In the genomic region with DNA sequence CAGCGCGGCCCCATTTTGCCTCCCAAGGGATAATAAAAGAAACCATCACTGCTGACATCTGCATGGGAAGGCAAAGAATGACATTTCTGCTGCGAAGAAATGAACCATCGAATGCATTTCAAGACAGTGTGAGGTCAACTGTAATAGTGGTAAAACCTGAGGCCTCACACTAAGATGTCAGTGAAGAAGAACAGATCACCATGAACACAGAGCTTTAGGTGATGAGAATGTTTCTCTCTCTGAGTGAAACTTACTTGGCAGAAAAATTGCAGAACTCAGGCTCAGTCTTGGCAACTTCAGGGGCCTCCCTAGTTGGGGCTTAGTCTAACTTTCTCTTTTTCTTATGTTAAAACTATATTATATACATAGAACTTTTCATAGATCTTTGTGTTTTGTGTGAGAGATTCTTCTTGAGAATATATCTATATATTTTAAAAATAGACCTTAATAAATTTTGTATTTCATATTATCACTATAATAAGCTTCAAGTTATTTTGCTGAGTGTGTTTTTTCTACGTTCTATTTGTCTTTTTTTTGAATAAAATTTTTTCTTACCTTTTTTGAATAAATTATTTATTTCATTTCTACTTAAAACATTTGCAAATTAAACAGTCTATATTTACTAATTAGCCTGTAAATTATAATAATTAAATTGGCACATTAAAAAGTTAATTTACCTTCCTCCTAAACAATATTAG, we compare ENCODE assay signal across 2 cellular contexts.
TF ChIP-seq lines count a peak whose summit lies in the region.

No MANE protein-coding gene starts in this region.

TF ChIP-seq in SK-N-SH treated with all-trans-retinoic acid at 6 μM for 48 hours, 23 proteins besides CTCF, POLR2A, EP300 and RAD21 (continued from another document):
- TF ChIP-seq, protein P1, sequence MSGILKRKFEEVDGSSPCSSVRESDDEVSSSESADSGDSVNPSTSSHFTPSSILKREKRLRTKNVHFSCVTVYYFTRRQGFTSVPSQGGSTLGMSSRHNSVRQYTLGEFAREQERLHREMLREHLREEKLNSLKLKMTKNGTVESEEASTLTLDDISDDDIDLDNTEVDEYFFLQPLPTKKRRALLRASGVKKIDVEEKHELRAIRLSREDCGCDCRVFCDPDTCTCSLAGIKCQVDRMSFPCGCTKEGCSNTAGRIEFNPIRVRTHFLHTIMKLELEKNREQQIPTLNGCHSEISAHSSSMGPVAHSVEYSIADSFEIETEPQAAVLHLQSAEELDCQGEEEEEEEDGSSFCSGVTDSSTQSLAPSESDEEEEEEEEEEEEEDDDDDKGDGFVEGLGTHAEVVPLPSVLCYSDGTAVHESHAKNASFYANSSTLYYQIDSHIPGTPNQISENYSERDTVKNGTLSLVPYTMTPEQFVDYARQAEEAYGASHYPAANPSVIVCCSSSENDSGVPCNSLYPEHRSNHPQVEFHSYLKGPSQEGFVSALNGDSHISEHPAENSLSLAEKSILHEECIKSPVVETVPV (CRISPR knock-in tag; IDR thresholded peaks at IDR 0.05) = no peak
- TF ChIP-seq GLIS3 (CRISPR knock-in tag; IDR thresholded peaks at IDR 0.05) = no peak
- TF ChIP-seq RARB (CRISPR knock-in tag; IDR thresholded peaks at IDR 0.05) = no peak
- TF ChIP-seq ZNF70 (CRISPR knock-in tag; IDR thresholded peaks at IDR 0.05) = no peak
- TF ChIP-seq ZFP3 (CRISPR knock-in tag; IDR thresholded peaks at IDR 0.05) = no peak
- no peak for TF ChIP-seq ESRRG (CRISPR knock-in tag; IDR thresholded peaks at IDR 0.05)
- no peak for TF ChIP-seq ZNF565 (CRISPR knock-in tag; conservative IDR thresholded peaks at IDR 0.05; ENCODE audit: low read depth)
- no peak for TF ChIP-seq PPARA (CRISPR knock-in tag; IDR thresholded peaks at IDR 0.05; ENCODE audit: borderline replicate concordance)

TF ChIP-seq in SK-N-SH, 30 proteins besides CTCF, POLR2A, EP300 and RAD21 (continued from another document):
- TF ChIP-seq, protein P2, sequence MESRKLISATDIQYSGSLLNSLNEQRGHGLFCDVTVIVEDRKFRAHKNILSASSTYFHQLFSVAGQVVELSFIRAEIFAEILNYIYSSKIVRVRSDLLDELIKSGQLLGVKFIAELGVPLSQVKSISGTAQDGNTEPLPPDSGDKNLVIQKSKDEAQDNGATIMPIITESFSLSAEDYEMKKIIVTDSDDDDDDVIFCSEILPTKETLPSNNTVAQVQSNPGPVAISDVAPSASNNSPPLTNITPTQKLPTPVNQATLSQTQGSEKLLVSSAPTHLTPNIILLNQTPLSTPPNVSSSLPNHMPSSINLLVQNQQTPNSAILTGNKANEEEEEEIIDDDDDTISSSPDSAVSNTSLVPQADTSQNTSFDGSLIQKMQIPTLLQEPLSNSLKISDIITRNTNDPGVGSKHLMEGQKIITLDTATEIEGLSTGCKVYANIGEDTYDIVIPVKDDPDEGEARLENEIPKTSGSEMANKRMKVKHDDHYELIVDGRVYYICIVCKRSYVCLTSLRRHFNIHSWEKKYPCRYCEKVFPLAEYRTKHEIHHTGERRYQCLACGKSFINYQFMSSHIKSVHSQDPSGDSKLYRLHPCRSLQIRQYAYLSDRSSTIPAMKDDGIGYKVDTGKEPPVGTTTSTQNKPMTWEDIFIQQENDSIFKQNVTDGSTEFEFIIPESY (IDR thresholded peaks at IDR 0.05; ENCODE audit: borderline replicate concordance, low read depth) = no peak
- TF ChIP-seq FOXM1 (IDR thresholded peaks at IDR 0.05; ENCODE audit: low read depth) (no peak), YY1 (IDR thresholded peaks at IDR 0.05; ENCODE audit: low read depth) (no peak), FOSL2 (IDR thresholded peaks at IDR 0.05; ENCODE audit: borderline replicate concordance, low read depth) (no peak), TAF1 (IDR thresholded peaks at IDR 0.05; ENCODE audit: borderline replicate concordance, low read depth, low read length) (no peak), CHD2 (IDR thresholded peaks at IDR 0.05; ENCODE audit: low read length, partially characterized antibody) (no peak), RFX5 (IDR thresholded peaks at IDR 0.05; ENCODE audit: low read length) (no peak), MEF2A (IDR thresholded peaks at IDR 0.05; ENCODE audit: borderline replicate concordance, low read depth) (no peak), SIN3A (IDR thresholded peaks at IDR 0.05; ENCODE audit: borderline replicate concordance, low read depth, low read length) (no peak), JUND (IDR thresholded peaks at IDR 0.05) (no peak)
- TF ChIP-seq, protein P3, sequence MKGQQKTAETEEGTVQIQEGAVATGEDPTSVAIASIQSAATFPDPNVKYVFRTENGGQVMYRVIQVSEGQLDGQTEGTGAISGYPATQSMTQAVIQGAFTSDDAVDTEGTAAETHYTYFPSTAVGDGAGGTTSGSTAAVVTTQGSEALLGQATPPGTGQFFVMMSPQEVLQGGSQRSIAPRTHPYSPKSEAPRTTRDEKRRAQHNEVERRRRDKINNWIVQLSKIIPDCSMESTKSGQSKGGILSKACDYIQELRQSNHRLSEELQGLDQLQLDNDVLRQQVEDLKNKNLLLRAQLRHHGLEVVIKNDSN (IDR thresholded peaks at IDR 0.05; ENCODE audit: borderline replicate concordance, low read depth) = no peak
